26 cellular contexts compared by ENCODE assay signal in genomic region chr12:77923882-77924281, GRCh38.
A peak's percentile ranks its signal among the peaks of the same experiment; 100 is the strongest.
DNase-seq lines count a peak whose midpoint lies in the region; ATAC-seq and TF ChIP-seq lines count a peak whose summit lies in the region.
"Had no signal": no experiment of that assay in that cellular context is flagged by ENCODE, and none has a peak within 500 bp of the region (broad histone marks: within the 10 kb centered on the region; RNA-seq: fewer than 3 reads in every experiment).

No MANE protein-coding gene starts in this region.

- no peak for TF ChIP-seq POLR2A in HCT116 (IDR thresholded peaks at IDR 0.05; ENCODE audit: borderline replicate concordance, extremely low read depth, insufficient read depth, insufficient read length)
- TF ChIP-seq POLR2A in breast epithelium (IDR thresholded peaks at IDR 0.05): no peak

- TF ChIP-seq CTCF in A673 (conservative IDR thresholded peaks at IDR 0.05; ENCODE audit: low read depth, low read length) (no peak), HCT116 (IDR thresholded peaks at IDR 0.05 in 2 of 3, conservative IDR thresholded peaks at IDR 0.05 in 1 of 3; ENCODE audit: borderline replicate concordance in 1 of 3, insufficient read depth in 1 of 3, low read depth in 2 of 3, low read length in 2 of 3) (no peak), breast epithelium (IDR thresholded peaks at IDR 0.05) (no peak)

- POLR2A ChIA-PET in A673 (lab: Charles Lee; ENCODE audit: low non-redundant PET): no interaction called here
- POLR2A ChIA-PET in HCT116 (lab: Charles Lee): no interaction called here

- H3K9me2 ChIP-seq in HCT116 (ENCODE audit: insufficient read depth): no peaks in the 10 kb centered on the region

- H4K20me1 ChIP-seq in HCT116 (ENCODE audit: insufficient read depth): no peaks in the 10 kb centered on the region

- H3K9ac ChIP-seq in HCT116 (ENCODE audit: low read length) (no peak overlapping the region), adipocyte (ENCODE audit: low read length) (no peak overlapping the region)

- RAD21 ChIA-PET in HCT116 (lab: Charles Lee; ENCODE audit: low non-redundant PET in 1 of 2, low total read pairs in 2 of 2, uncharacterized antibody in 2 of 2, unreplicated experiment in 2 of 2): interaction anchor here in 1 of 2 experiments (1.3 kb wide), 1 partner anchor 199 kb away, joined by 3 read pairs; no protein-coding TSS in a partner anchor

- H3K36me3 ChIP-seq in A673 (ENCODE audit: insufficient read depth, low read length, poor library complexity, severe bottlenecking) (no peaks in the 10 kb centered on the region), HCT116 (ENCODE audit: control insufficient read depth in 1 of 2, insufficient read depth in 2 of 2, low read length in 2 of 2) (no peaks in the 10 kb centered on the region), adipocyte (ENCODE audit: control insufficient read depth, insufficient read depth, low read length, severe bottlenecking) (no peaks in the 10 kb centered on the region), breast epithelium (no peaks in the 10 kb centered on the region)
- H3K36me3 ChIP-seq: adrenal gland, right atrium auricular region had no signal

- H3K4me3 ChIP-seq in A673 (ENCODE audit: low read depth, low read length, poor library complexity, severe bottlenecking) (no peak overlapping the region), HCT116 (replicated peaks in 1 of 2; ENCODE audit: low read depth in 1 of 2, low read length in 2 of 2) (no peak overlapping the region), adipocyte (ENCODE audit: low read length) (no peak overlapping the region), breast epithelium (no peak overlapping the region)
- H3K4me3 ChIP-seq: adrenal gland, right atrium auricular region, testis had no signal

- DNase-seq in A673 (ENCODE audit: low spot score): peak; percentile 76
- no peak for DNase-seq in HCT116 (ENCODE audit: low read depth, low spot score)
- peak; percentile 85 for DNase-seq in adipocyte (ENCODE audit: low read depth)
- peak; percentile 30 for DNase-seq in fibroblast of the conjunctiva (ENCODE audit: low read depth)
- no peak for DNase-seq in CD1c-positive myeloid dendritic cell (ENCODE audit: extremely low spot score)
- DNase-seq in NCI-H226: no peak
- DNase-seq in breast epithelium (ENCODE audit: low spot score in 2 of 2): no peak
- DNase-seq: activated CD4-positive, alpha-beta memory T cell treated with anti-CD3 and anti-CD28 coated beads, Interleukin-2, amount 10 ng/mL, durations not matched to agents 7 days and 5 days; activated CD8-positive, alpha-beta memory T cell treated with anti-CD3 and anti-CD28 coated beads, Interleukin-2, amount 50 U/mL, for 4 hours; activated naive CD4-positive, alpha-beta T cell treated with anti-CD3 and anti-CD28 coated beads for 36 hours; adrenal gland; CD4-positive, alpha-beta memory T cell; H7; Kasumi-1; NCI-H1417 treated with DMSO at 0.1 percent for 48 hours; NCI-H2081 treated with DMSO at 0.1 percent for 48 hours; NCI-H446 treated with DMSO at 0.1 percent for 48 hours; NCI-H82; small intestine; stimulated activated CD4-positive, alpha-beta T cell treated with anti-CD3 and anti-CD28 coated beads, Interleukin-1b, Interleukin-23, amount 100 ng/mL, for 48 hours; T-helper 2 cell; testis had no signal

- peaks cover 30% of the 10 kb centered on the region for H3K4me1 ChIP-seq in A673 (ENCODE audit: insufficient read depth, low read length, poor library complexity, severe bottlenecking)
- H3K4me1 ChIP-seq in HCT116 (ENCODE audit: control insufficient read depth in 1 of 2, insufficient read depth in 2 of 2, low read length in 2 of 2): peaks cover 7 to 8% of the 10 kb centered on the region in 2 experiments; a peak in 3 of 4 replicates
- H3K4me1 ChIP-seq in adipocyte (ENCODE audit: control insufficient read depth, insufficient read depth, low read length): peaks cover 10% of the 10 kb centered on the region
- H3K4me1 ChIP-seq in breast epithelium: no peaks in the 10 kb centered on the region
- H3K4me1 ChIP-seq: right atrium auricular region, testis had no signal

- peak overlapping the region; percentile 86 for H2AFZ ChIP-seq in HCT116 (ENCODE audit: low read depth, low read length, poor library complexity, severe bottlenecking)

- H3K9me3 ChIP-seq in A673 (ENCODE audit: low read depth, low read length, poor library complexity, severe bottlenecking): no peaks in the 10 kb centered on the region
- no peaks in the 10 kb centered on the region for H3K9me3 ChIP-seq in HCT116 (ENCODE audit: control insufficient read depth in 1 of 2, insufficient read depth in 1 of 2, low read depth in 1 of 2, low read length in 2 of 2)
- H3K9me3 ChIP-seq in adipocyte (ENCODE audit: control insufficient read depth, low read length): no peaks in the 10 kb centered on the region
- H3K9me3 ChIP-seq in breast epithelium: no peaks in the 10 kb centered on the region
- H3K9me3 ChIP-seq: adrenal gland, right atrium auricular region, testis had no signal

- H3K79me2 ChIP-seq in HCT116 (ENCODE audit: insufficient read depth, low read length): no peaks in the 10 kb centered on the region

- H3K27ac ChIP-seq in A673 (ENCODE audit: low read depth, low read length, poor library complexity, severe bottlenecking): peak overlapping the region; percentile 44
- H3K27ac ChIP-seq in HCT116 (ENCODE audit: low read depth, low read length): no peak overlapping the region
- H3K27ac ChIP-seq in breast epithelium: no peak overlapping the region
- H3K27ac ChIP-seq: adrenal gland, right atrium auricular region, RWPE1, testis had no signal

- no peak for TF ChIP-seq RAD21 in HCT116 (IDR thresholded peaks at IDR 0.05; ENCODE audit: low read depth)

- BruUV-seq in A673 (replicated peaks; lab: Mats Ljungman, UMichigan): no TSS peak
- no TSS peak for BruUV-seq in HCT116 (replicated peaks; lab: Mats Ljungman, UMichigan)

- intact Hi-C loops in A673 (cut with micrococcal nuclease; ENCODE audit: unreplicated experiment): loop anchor here (10.0 kb wide), 1 partner anchor 309 kb away; no protein-coding TSS in a partner anchor
- intact Hi-C loops in HCT116 (cut with micrococcal nuclease): no loop called here
- intact Hi-C loops in breast epithelium (cut with DNase I; ENCODE audit: low total_unique reads): no loop called here

- ATAC-seq in HCT116 (no peak), GM21381 (IDR thresholded peaks at IDR 0.05; ENCODE audit: unreplicated experiment) (no peak)
- ATAC-seq: activated CD4-positive, CD25-positive, alpha-beta regulatory T cell treated with anti-CD3 and anti-CD28 coated beads, Interleukin-2, amount 50 U/mL, for 24 hours had no signal

- CTCF ChIA-PET in A673 (lab: Charles Lee) (no interaction called here), HCT116 (lab: Charles Lee) (interaction anchor here (1.1 to 3.0 kb wide), 2 partner anchors 199 to 203 kb away, joined by 3 to 55 read pairs; no protein-coding TSS in a partner anchor)

- H3K4me2 ChIP-seq in HCT116 (ENCODE audit: low read length): no peak overlapping the region

- H3K27me3 ChIP-seq in A673 (replicated peaks; ENCODE audit: insufficient read depth, low read depth, low read length, poor library complexity): no peaks in the 10 kb centered on the region
- no peaks in the 10 kb centered on the region for H3K27me3 ChIP-seq in HCT116 (ENCODE audit: insufficient read depth, low read length)
- no peaks in the 10 kb centered on the region for H3K27me3 ChIP-seq in adipocyte (replicated peaks; ENCODE audit: control insufficient read depth, insufficient read depth, low read length)
- no peaks in the 10 kb centered on the region for H3K27me3 ChIP-seq in breast epithelium
- H3K27me3 ChIP-seq: adrenal gland, right atrium auricular region, testis had no signal

TF ChIP-seq in HCT116, 20 proteins besides CTCF, POLR2A, EP300 and RAD21 (continues in another document):
- TF ChIP-seq EZH2 (IDR thresholded peaks at IDR 0.05) (no peak), MAX (IDR thresholded peaks at IDR 0.05) (no peak), FOSL1 (IDR thresholded peaks at IDR 0.05; ENCODE audit: low read depth) (no peak), SIN3A (IDR thresholded peaks at IDR 0.05; ENCODE audit: low read depth) (no peak), EGR1 (IDR thresholded peaks at IDR 0.05; ENCODE audit: low read depth) (no peak), ZNF274 (IDR thresholded peaks at IDR 0.05; ENCODE audit: low read depth, low read length) (no peak), ATF3 (IDR thresholded peaks at IDR 0.05) (no peak), JUND (IDR thresholded peaks at IDR 0.05) (no peak), EZH2phosphoT487 (IDR thresholded peaks at IDR 0.05; ENCODE audit: borderline replicate concordance) (no peak), POLR2AphosphoS5 (IDR thresholded peaks at IDR 0.05; ENCODE audit: low read depth, low read length) (no peak), TCF7L2 (IDR thresholded peaks at IDR 0.05; ENCODE audit: borderline replicate concordance, extremely low read depth, insufficient read depth, insufficient read length) (no peak)

Comparison
In these comparisons a context has a peak if more than half of its experiments do, and no peak if none do; other contexts are left out.
1. DNase-seq: peak in A673 (single experiment), adipocyte (single experiment) and fibroblast of the conjunctiva (single experiment); none in HCT116 (single experiment), CD1c-positive myeloid dendritic cell (single experiment), NCI-H226 (single experiment) and breast epithelium (0 of 2).